In the genomic region with DNA sequence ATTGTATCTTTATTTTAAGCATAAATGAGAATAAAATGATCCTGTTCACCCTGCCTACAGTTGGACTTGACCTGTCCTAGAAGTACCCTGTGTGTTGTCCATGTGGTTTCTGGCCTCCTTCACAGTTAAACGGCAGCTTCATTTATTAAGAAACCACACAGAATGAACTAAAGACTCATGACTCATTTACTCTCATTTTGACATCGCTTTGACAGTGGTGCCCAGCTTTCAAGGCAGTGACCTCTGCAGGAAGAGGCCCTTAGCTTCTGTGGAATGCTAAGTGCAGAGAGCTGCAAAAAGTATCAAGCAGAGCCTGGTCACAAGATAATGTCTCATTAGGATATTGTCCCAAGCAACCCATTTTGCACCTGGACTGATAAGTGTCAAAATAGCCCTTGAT, we compare ENCODE assay signal across 8 cellular contexts.
A peak's percentile ranks its signal among the peaks of the same experiment; 100 is the strongest.
DNase-seq lines count a peak whose midpoint lies in the region; ATAC-seq and TF ChIP-seq lines count a peak whose summit lies in the region.

No MANE protein-coding gene starts in this region.

- no peak for TF ChIP-seq CTCF in dorsolateral prefrontal cortex (IDR thresholded peaks at IDR 0.05 in 54 of 56, conservative IDR thresholded peaks at IDR 0.05 in 2 of 56; ENCODE audit: low read depth in 1 of 56, partially characterized antibody in 56 of 56)

- no peak overlapping the region for H3K18ac ChIP-seq in mesenchymal stem cell (ENCODE audit: low read depth in 1 of 2, low read length in 2 of 2)

- intact Hi-C loops in dorsolateral prefrontal cortex (cut with DNase I) (no loop called here), sciatic nerve (cut with DNase I) (no loop called here)

- peak overlapping the region; percentile 77 for H3K27ac Mint-ChIP-seq in activated naive CD8-positive, alpha-beta T cell treated with anti-CD3 and anti-CD28 coated beads, Interleukin-2, amount 50 U/mL, for 24 hours

- peak; percentile 13 for DNase-seq in activated naive CD8-positive, alpha-beta T cell treated with anti-CD3 and anti-CD28 coated beads, Interleukin-2, amount 50 U/mL, for 24 hours
- DNase-seq in mesenchymal stem cell (peak; percentile 92), mesenteric fat pad (ENCODE audit: low spot score) (no peak), dorsolateral prefrontal cortex (no peak), cerebellum (ENCODE audit: low spot score) (no peak), sciatic nerve (ENCODE audit: low spot score) (no peak)

- H3K4ac ChIP-seq in mesenchymal stem cell (ENCODE audit: low read depth in 1 of 2, low read length in 2 of 2), result no peak overlapping the region

- H3K9me3 Mint-ChIP-seq in activated naive CD8-positive, alpha-beta T cell treated with anti-CD3 and anti-CD28 coated beads, Interleukin-2, amount 50 U/mL, for 24 hours, result no peaks in the 10 kb centered on the region

- H2BK15ac ChIP-seq in mesenchymal stem cell (ENCODE audit: low read depth, poor library complexity, severe bottlenecking), result no peak overlapping the region

- H2BK120ac ChIP-seq in mesenchymal stem cell (ENCODE audit: low read depth, low read length), result no peak overlapping the region

- no peak overlapping the region for H3K23ac ChIP-seq in mesenchymal stem cell (ENCODE audit: low read length in 2 of 2)

- no peak overlapping the region for H3K4me2 ChIP-seq in mesenchymal stem cell (ENCODE audit: low read length, poor library complexity, severe bottlenecking)

- no peak overlapping the region for H3K4me3 Mint-ChIP-seq in activated naive CD8-positive, alpha-beta T cell treated with anti-CD3 and anti-CD28 coated beads, Interleukin-2, amount 50 U/mL, for 24 hours

- 0% methylated on average over 2 of the region's 2 CpGs for WGBS in mesenchymal stem cell

- H3K4me1 ChIP-seq in mesenchymal stem cell (ENCODE audit: control insufficient read depth, insufficient read depth, low read depth, low read length), result peaks cover 21% of the 10 kb centered on the region

- no peak overlapping the region for H2AK5ac ChIP-seq in mesenchymal stem cell (ENCODE audit: low read length, severe bottlenecking)

- H3K9ac ChIP-seq in mesenchymal stem cell (ENCODE audit: low read length), result peak overlapping the region; percentile 42

- H3K27me3 Mint-ChIP-seq in activated naive CD8-positive, alpha-beta T cell treated with anti-CD3 and anti-CD28 coated beads, Interleukin-2, amount 50 U/mL, for 24 hours, result peaks cover under 1% of the 10 kb centered on the region

- no peak overlapping the region for H3K4me3 ChIP-seq in mesenchymal stem cell (ENCODE audit: insufficient read depth in 1 of 2, low read depth in 1 of 2, low read length in 2 of 2)
- H3K4me3 ChIP-seq in dorsolateral prefrontal cortex, result no peak overlapping the region

- H3K36me3 ChIP-seq in mesenchymal stem cell (ENCODE audit: control insufficient read depth in 1 of 2, insufficient read depth in 2 of 2, low read depth in 1 of 2, low read length in 2 of 2), result peaks cover 15 to 42% of the 10 kb centered on the region in 2 experiments

- H3K27me3 ChIP-seq in mesenchymal stem cell (ENCODE audit: control insufficient read depth in 1 of 2, insufficient read depth in 1 of 2, low read length in 2 of 2), result no peaks in the 10 kb centered on the region
- no peaks in the 10 kb centered on the region for H3K27me3 ChIP-seq in dorsolateral prefrontal cortex

- no peak overlapping the region for H4K91ac ChIP-seq in mesenchymal stem cell (ENCODE audit: low read length)

- H3K79me1 ChIP-seq in mesenchymal stem cell (replicated peaks; ENCODE audit: low read length, poor library complexity, severe bottlenecking), result peaks cover 2% of the 10 kb centered on the region

- no peak overlapping the region for H2AFZ ChIP-seq in mesenchymal stem cell (ENCODE audit: low read depth, low read length)

- peaks cover 24% of the 10 kb centered on the region for H3K4me1 Mint-ChIP-seq in activated naive CD8-positive, alpha-beta T cell treated with anti-CD3 and anti-CD28 coated beads, Interleukin-2, amount 50 U/mL, for 24 hours

- H3K27ac ChIP-seq in mesenchymal stem cell (ENCODE audit: low read length, poor library complexity, severe bottlenecking) (peak overlapping the region; percentile 71), dorsolateral prefrontal cortex (peak overlapping the region in 29 of 59 donors; percentile 2 to 87 (median 56))

- no peak overlapping the region for H3K14ac ChIP-seq in mesenchymal stem cell (ENCODE audit: low read length in 2 of 2)

- H4K8ac ChIP-seq in mesenchymal stem cell (ENCODE audit: low read length), result no peak overlapping the region

- H3K9me3 ChIP-seq in mesenchymal stem cell (ENCODE audit: control insufficient read depth, low read length), result no peaks in the 10 kb centered on the region

- H3K36me3 Mint-ChIP-seq in activated naive CD8-positive, alpha-beta T cell treated with anti-CD3 and anti-CD28 coated beads, Interleukin-2, amount 50 U/mL, for 24 hours (ENCODE audit: low read depth), result peaks cover 20% of the 10 kb centered on the region

- peak overlapping the region; percentile 10 for H2BK5ac ChIP-seq in mesenchymal stem cell (ENCODE audit: low read depth, low read length, poor library complexity, severe bottlenecking)

- ATAC-seq in GM19023 (IDR thresholded peaks at IDR 0.05; ENCODE audit: unreplicated experiment), result peak; percentile 71
- peak; percentile 88 for ATAC-seq in HG03432 (IDR thresholded peaks at IDR 0.05; ENCODE audit: unreplicated experiment)
- peak; percentile 85 for ATAC-seq in activated naive CD8-positive, alpha-beta T cell treated with anti-CD3 and anti-CD28 coated beads, Interleukin-2, amount 50 U/mL, for 24 hours
- no peak for ATAC-seq in sciatic nerve

- H2BK12ac ChIP-seq in mesenchymal stem cell (ENCODE audit: low read length in 2 of 2), result no peak overlapping the region

Comparison
In these comparisons a context has a peak if more than half of its experiments do, and no peak if none do; other contexts are left out.
1. DNase-seq: peak in activated naive CD8-positive, alpha-beta T cell treated with anti-CD3 and anti-CD28 coated beads, Interleukin-2, amount 50 U/mL, for 24 hours (single experiment) and mesenchymal stem cell (single experiment); none in mesenteric fat pad (single experiment), dorsolateral prefrontal cortex (0 of 10), cerebellum (single experiment) and sciatic nerve (single experiment).